Comparison of ENCODE assay signal across 27 cellular contexts in genomic region chr16:55399911-55400310, GRCh38.
"Had no signal": no experiment of that assay in that cellular context is flagged by ENCODE, and none has a peak within 500 bp of the region (broad histone marks: within the 10 kb centered on the region; RNA-seq: fewer than 3 reads in every experiment).

No MANE protein-coding gene starts in this region.

- H3K9me3 ChIP-seq: mucosa of descending colon, neutrophil, right atrium auricular region, right lobe of liver, transverse colon, upper lobe of left lung, vagina had no signal

- H3K36me3 ChIP-seq: neutrophil, right atrium auricular region, right lobe of liver, transverse colon, upper lobe of left lung, vagina had no signal

- H3K4me1 Mint-ChIP-seq: stimulated activated memory B cell treated with anti-CD40 and anti-IgM and Interleukin-4, amounts not matched to agents 10 μg/mL and 1 μg/mL and 100 μg/mL, for 72 hours; stimulated activated naive CD8-positive, alpha-beta T cell treated with anti-CD3 and anti-CD28 coated beads, Interleukin-15, amount 100 ng/mL, for 72 hours had no signal

- H3K4me3 ChIP-seq: lung, mucosa of descending colon, right atrium auricular region, right lobe of liver, smooth muscle cell, transverse colon, upper lobe of left lung, vagina had no signal

- H3K36me3 Mint-ChIP-seq: naive thymus-derived CD4-positive, alpha-beta T cell; natural killer cell treated with Interleukin-12 subunit alpha and Interleukin-12 subunit beta and Interleukin-15 and Interleukin-18, amount 100 ng/mL, for 72 hours; stimulated activated memory B cell treated with anti-CD40 and anti-IgM and Interleukin-4, amounts not matched to agents 10 μg/mL and 1 μg/mL and 100 μg/mL, for 72 hours had no signal

- H3K27ac Mint-ChIP-seq: natural killer cell treated with Interleukin-12 subunit alpha and Interleukin-12 subunit beta and Interleukin-15 and Interleukin-18, amount 100 ng/mL, for 72 hours; progenitor cell of endocrine pancreas; stimulated activated memory B cell treated with anti-CD40 and anti-IgM and Interleukin-4, amounts not matched to agents 10 μg/mL and 1 μg/mL and 100 μg/mL, for 72 hours; stimulated activated naive CD8-positive, alpha-beta T cell treated with anti-CD3 and anti-CD28 coated beads, Interleukin-15, amount 100 ng/mL, for 72 hours had no signal

- H3K4me3 Mint-ChIP-seq: naive thymus-derived CD4-positive, alpha-beta T cell; natural killer cell treated with Interleukin-12 subunit alpha and Interleukin-12 subunit beta and Interleukin-15 and Interleukin-18, amount 100 ng/mL, for 72 hours; stimulated activated memory B cell treated with anti-CD40 and anti-IgM and Interleukin-4, amounts not matched to agents 10 μg/mL and 1 μg/mL and 100 μg/mL, for 72 hours; stimulated activated naive CD8-positive, alpha-beta T cell treated with anti-CD3 and anti-CD28 coated beads, Interleukin-15, amount 100 ng/mL, for 72 hours had no signal

- ATAC-seq: left cardiac atrium; left lobe of liver; mucosa of descending colon; naive thymus-derived CD4-positive, alpha-beta T cell; natural killer cell treated with Interleukin-12 subunit alpha and Interleukin-12 subunit beta and Interleukin-15 and Interleukin-18, amount 100 ng/mL, for 72 hours; right lobe of liver; stimulated activated memory B cell treated with anti-CD40 and anti-IgM and Interleukin-4, amounts not matched to agents 10 μg/mL and 1 μg/mL and 100 μg/mL, for 72 hours; stimulated activated naive CD8-positive, alpha-beta T cell treated with anti-CD3 and anti-CD28 coated beads, Interleukin-15, amount 100 ng/mL, for 72 hours had no signal

- H3K79me2 ChIP-seq: parathyroid adenoma had no signal

- H3K4me2 ChIP-seq: smooth muscle cell had no signal

- H3K9me3 Mint-ChIP-seq: natural killer cell treated with Interleukin-12 subunit alpha and Interleukin-12 subunit beta and Interleukin-15 and Interleukin-18, amount 100 ng/mL, for 72 hours had no signal

- H2AFZ ChIP-seq: parathyroid adenoma had no signal

- H3K27me3 ChIP-seq: right atrium auricular region, right lobe of liver, transverse colon, upper lobe of left lung, vagina had no signal

- H3K9ac ChIP-seq: parathyroid adenoma had no signal

- H3K27ac ChIP-seq: neutrophil, parathyroid adenoma, right atrium auricular region, right lobe of liver, transverse colon, upper lobe of left lung, vagina had no signal

- H3K4me1 ChIP-seq: parathyroid adenoma, right atrium auricular region, right lobe of liver, transverse colon, upper lobe of left lung, vagina had no signal

- DNase-seq: hippocampal formation; kidney glomerular epithelial cell; left cardiac atrium; midbrain; mucosa of descending colon; naive thymus-derived CD4-positive, alpha-beta T cell; occipital lobe; right lobe of liver; stimulated activated CD4-positive, alpha-beta T cell treated with anti-CD3 and anti-CD28 coated beads, Interleukin-1b, Interleukin-23, amount 100 ng/mL, for 48 hours; stimulated activated CD4-positive, alpha-beta T cell treated with anti-CD3 and anti-CD28 coated beads, Interleukin-2, amount 100 ng/mL, for 48 hours; stimulated activated CD4-positive, alpha-beta T cell treated with anti-CD3 and anti-CD28 coated beads, Interleukin-4, amount 100 ng/mL, for 4 hours; stimulated activated CD8-positive, alpha-beta memory T cell treated with anti-CD3 and anti-CD28 coated beads, Interleukin-4, amount 100 ng/mL, for 48 hours; stimulated activated naive CD4-positive, alpha-beta T cell treated with Interleukin-2 at 50 U/mL for 16 hours; stimulated activated naive CD8-positive, alpha-beta T cell treated with anti-CD3 and anti-CD28 coated beads, Interleukin-15, amount 100 ng/mL, for 72 hours; substantia nigra; transverse colon; upper lobe of left lung had no signal
